ENCODE assay signal across 8 cellular contexts in the genomic region with DNA sequence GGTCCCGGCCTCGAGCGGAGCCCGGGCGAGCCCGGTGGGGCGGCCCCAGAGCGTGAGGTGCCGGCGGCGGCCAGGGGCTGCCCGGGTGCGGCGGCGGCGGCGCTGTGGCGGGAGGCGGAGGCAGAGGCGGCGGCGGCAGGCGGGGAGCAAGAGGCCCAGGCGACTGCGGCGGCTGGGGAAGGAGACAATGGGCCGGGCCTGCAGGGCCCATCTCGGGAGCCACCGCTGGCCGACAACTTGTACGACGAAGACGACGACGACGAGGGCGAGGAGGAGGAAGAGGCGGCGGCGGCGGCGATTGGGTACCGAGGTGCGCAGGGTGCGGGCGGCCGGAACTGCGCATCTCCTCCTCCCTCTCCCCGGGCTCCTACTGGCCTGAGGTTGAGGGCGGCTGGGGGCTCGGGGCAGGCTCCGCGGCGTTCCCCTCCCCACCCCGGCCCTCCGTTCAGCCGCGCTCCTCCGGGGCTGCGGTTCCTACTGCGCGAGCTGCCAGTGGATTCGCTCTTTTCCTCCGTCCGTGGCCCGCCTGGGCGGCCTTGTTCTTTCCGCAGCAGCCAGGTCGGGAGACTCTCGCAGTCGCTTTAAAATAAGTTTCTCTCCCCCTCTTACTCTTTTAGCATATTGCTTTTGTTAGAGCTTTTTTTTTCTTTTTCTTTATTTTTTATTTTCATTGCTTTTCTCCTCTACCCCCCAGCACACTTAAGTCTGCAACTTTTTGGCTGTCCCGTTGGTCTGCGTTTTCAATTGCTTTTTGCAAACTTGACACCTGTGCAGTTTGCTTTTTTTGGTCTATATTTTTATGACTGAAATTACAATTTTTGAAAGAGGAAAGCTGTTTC. TPM values are rescaled to one million over a fixed set of nuclear protein-coding genes. Genes with fewer than 3 reads are reported as not detected.
A peak's percentile ranks its signal among the peaks of the same experiment; 100 is the strongest.
DNase-seq lines count a peak whose midpoint lies in the region; ATAC-seq and TF ChIP-seq lines count a peak whose summit lies in the region.

No MANE protein-coding gene starts in this region.

- CTCF ChIA-PET in A673 (lab: Charles Lee), result no interaction called here

- TF ChIP-seq POLR2A in spleen (IDR thresholded peaks at IDR 0.05), result peak in 1 of 3 donors; percentile 27

- WGBS in spleen, 5 donors, result 0 to 1% (median 0%) methylated on average over 45 to 73 of the region's 73 CpGs

- no TSS peak for BruUV-seq in A673 (replicated peaks; lab: Mats Ljungman, UMichigan)

- POLR2A ChIA-PET in A673 (lab: Charles Lee; ENCODE audit: low non-redundant PET), result interaction anchor here (0.7 kb wide), 1 partner anchor 162 kb away, joined by 5 read pairs; no protein-coding TSS in a partner anchor

- H3K27ac ChIP-seq in A673 (ENCODE audit: low read depth, low read length, poor library complexity, severe bottlenecking) (peak overlapping the region; percentile 87), caudate nucleus (ENCODE audit: low read depth, low read length) (peak overlapping the region; percentile 98), spleen (peak overlapping the region; percentile 90 to 98 (median 96))

- no peak for TF ChIP-seq CTCF in A673 (conservative IDR thresholded peaks at IDR 0.05; ENCODE audit: low read depth, low read length)
- peak in 1 of 11 experiments; percentile 4 for TF ChIP-seq CTCF in spleen (IDR thresholded peaks at IDR 0.05 in 8 of 11, conservative IDR thresholded peaks at IDR 0.05 in 3 of 11)

- H3K9me3 ChIP-seq in A673 (ENCODE audit: low read depth, low read length, poor library complexity, severe bottlenecking), result no peaks in the 10 kb centered on the region
- H3K9me3 ChIP-seq in spleen, result no peaks in the 10 kb centered on the region

- peaks cover 34% of the 10 kb centered on the region for H3K36me3 ChIP-seq in A673 (ENCODE audit: insufficient read depth, low read length, poor library complexity, severe bottlenecking)
- H3K36me3 ChIP-seq in spleen, result peaks cover 0 to 34% (median 33%) of the 10 kb centered on the region in 6 donors

- H3K4me3 ChIP-seq in A673 (ENCODE audit: low read depth, low read length, poor library complexity, severe bottlenecking) (peak overlapping the region; percentile 92), spleen (peak overlapping the region; percentile 47 to 86 (median 78))

- peaks cover 16% of the 10 kb centered on the region for H3K4me1 ChIP-seq in A673 (ENCODE audit: insufficient read depth, low read length, poor library complexity, severe bottlenecking)
- H3K4me1 ChIP-seq in spleen, result peaks cover 7 to 57% (median 38%) of the 10 kb centered on the region in 6 donors

- DNase-seq in A673 (ENCODE audit: low spot score) (peak; percentile 87), NCI-H2227 (lab: John Stamatoyannopoulos, UW; ENCODE audit: unreplicated experiment) (peak; percentile 75), caudate nucleus (lab: John Stamatoyannopoulos, UW) (peak in 59 of 61 donors; percentile 16 to 88 (median 73)), iris pigment epithelial cell (ENCODE audit: low read depth) (peak; percentile 79), spleen (peak; percentile 96)
- peak; percentile 56 for DNase-seq in activated CD4-positive, CD25-positive, alpha-beta regulatory T cell treated with anti-CD3 and anti-CD28 coated beads, Interleukin-2, amount 50 U/mL, for 16 hours (ENCODE audit: low read depth, low spot score)

- peak; percentile 31 for ATAC-seq in GM18858 (IDR thresholded peaks at IDR 0.05; ENCODE audit: unreplicated experiment)
- peak; percentile 55 for ATAC-seq in HG03095 (IDR thresholded peaks at IDR 0.05; ENCODE audit: unreplicated experiment)

- intact Hi-C loops in A673 (cut with micrococcal nuclease; ENCODE audit: unreplicated experiment) (loop anchor here (1.0 to 10.0 kb wide), 2 partner anchors 190 to 271 kb away; partner anchors contain the start of gene HERC4), spleen (cut with DNase I; ENCODE audit: low total_unique reads) (no loop called here)

- H3K27me3 ChIP-seq in A673 (replicated peaks; ENCODE audit: insufficient read depth, low read depth, low read length, poor library complexity) (no peaks in the 10 kb centered on the region), spleen (replicated peaks in 1 of 7) (no peaks in the 10 kb centered on the region)

RNA-seq across cellular contexts. Expression of gene SIRT1, which starts 0.6 kb away (rescaled TPM):
- total RNA-seq in A673 (2021), result 41.0 and 42.6 TPM in 2 replicates
- 10 to 100 TPM; 24.1 to 33.6 (median 27.4) TPM for total RNA-seq in spleen
- polyA plus RNA-seq in spleen, result 10 to 100 TPM; 10.3 to 13.2 (median 10.3) TPM

RNA-seq across cellular contexts. Expression of gene DNAJC12, which starts 47.1 kb away (rescaled TPM):
- total RNA-seq in A673 (2021), result 147 and 182 TPM in 2 replicates
- total RNA-seq in spleen, result 1 to 10 TPM in 3 of 7 donors, under 1 TPM in 3, not detected in 1; 0.43 to 2.0 (median 0.99) TPM
- polyA plus RNA-seq in spleen, result under 1 TPM; 0.62 to 0.70 (median 0.64) TPM

Comparison
In these comparisons a context has a peak if more than half of its experiments do, and no peak if none do; other contexts are left out.
1. Peak in every context shown above with its lines: DNase-seq, ATAC-seq, H3K4me3 ChIP-seq and H3K27ac ChIP-seq.
2. RNA of gene DNAJC12, which starts 47.1 kb away (total RNA-seq): 147 to 182 TPM in A673; 0.43 to 2.0 TPM in spleen; every median in the first group is over 10 times any median in the second.